Comparison of ENCODE assay signal across 9 cellular contexts in genomic region chr12:124675881-124676688, GRCh38.
DNase-seq lines count a peak whose midpoint lies in the region; ATAC-seq, FAIRE-seq and TF ChIP-seq lines count a peak whose summit lies in the region.
"Had no signal": no experiment of that assay in that cellular context is flagged by ENCODE, and none has a peak within 500 bp of the region (broad histone marks: within the 10 kb centered on the region; RNA-seq: fewer than 3 reads in every experiment).

No MANE protein-coding gene starts in this region.

- H3K27ac ChIP-seq in left lung (peak overlapping the region; percentile 42 to 66), subcutaneous abdominal adipose tissue (ENCODE audit: low read depth, low read length) (peak overlapping the region; percentile 61)

- peaks cover 0 to 12% (median 3%) of the 10 kb centered on the region in 5 experiments for H3K9me3 Mint-ChIP-seq in brain

- no peaks in the 10 kb centered on the region for H3K36me3 ChIP-seq in left lung
- no peaks in the 10 kb centered on the region for H3K36me3 ChIP-seq in subcutaneous abdominal adipose tissue (ENCODE audit: control insufficient read depth in 5 of 5, insufficient read depth in 5 of 5, low read length in 5 of 5)

- H3K4me1 Mint-ChIP-seq in brain, result peaks cover 54% of the 10 kb centered on the region

- peak overlapping the region in 3 of 5 experiments; percentile 94 to 98 (median 97) for H3K27ac Mint-ChIP-seq in brain

- no peak for TF ChIP-seq CTCF in brain (conservative IDR thresholded peaks at IDR 0.05)
- no peak for TF ChIP-seq CTCF in left lung (IDR thresholded peaks at IDR 0.05)

- no peak for FAIRE-seq in H54 (lab: Jason Lieb, UNC)

- H3K4me3 ChIP-seq in left lung (no peak overlapping the region), subcutaneous abdominal adipose tissue (ENCODE audit: low read depth in 1 of 5, low read length in 5 of 5) (peak overlapping the region in 3 of 5 donors; percentile 2 to 37 (median 5))

- intact Hi-C loops in left lung (cut with DNase I), result no loop called here

- H3K36me3 Mint-ChIP-seq in brain, result no peaks in the 10 kb centered on the region

- H3K27me3 ChIP-seq in left lung (no peaks in the 10 kb centered on the region), subcutaneous abdominal adipose tissue (ENCODE audit: control insufficient read depth in 5 of 5, insufficient read depth in 4 of 5, low read length in 5 of 5) (no peaks in the 10 kb centered on the region)

- H3K9me3 ChIP-seq in left lung, result no peaks in the 10 kb centered on the region
- H3K9me3 ChIP-seq in subcutaneous abdominal adipose tissue (ENCODE audit: control insufficient read depth in 5 of 5, low read length in 5 of 5), result no peaks in the 10 kb centered on the region

- H3K4me1 ChIP-seq in left lung, result peaks cover 9 to 38% of the 10 kb centered on the region in 2 donors
- peaks cover 12 to 61% (median 54%) of the 10 kb centered on the region in 5 donors for H3K4me1 ChIP-seq in subcutaneous abdominal adipose tissue (ENCODE audit: control insufficient read depth in 5 of 5, insufficient read depth in 5 of 5, low read length in 5 of 5)

- H3K9ac ChIP-seq in subcutaneous abdominal adipose tissue (ENCODE audit: low read length in 5 of 5), result peak overlapping the region in 3 of 5 donors; percentile 28 to 48 (median 45)

- peaks cover 13% of the 10 kb centered on the region for H3K27me3 Mint-ChIP-seq in brain

- peak; percentile 75 for TF ChIP-seq EP300 in Ishikawa (IDR thresholded peaks at IDR 0.05; ENCODE audit: borderline replicate concordance)

- no peak for DNase-seq in left lung
- no peak for DNase-seq in superior temporal gyrus (ENCODE audit: extremely low spot score)
- DNase-seq in H54 (ENCODE audit: insufficient read length, low spot score), result no peak
- DNase-seq: central memory CD4-positive, alpha-beta T cell had no signal

- TF ChIP-seq RAD21 in Ishikawa (IDR thresholded peaks at IDR 0.05; ENCODE audit: low read depth), result no peak

- ATAC-seq in left lung, result peak; percentile 31
- no peak for ATAC-seq in GM18907 (IDR thresholded peaks at IDR 0.05; ENCODE audit: unreplicated experiment)
- no peak for ATAC-seq in GM21360 (IDR thresholded peaks at IDR 0.05; ENCODE audit: unreplicated experiment)

- TF ChIP-seq POLR2A in H54 (IDR thresholded peaks at IDR 0.05; ENCODE audit: low read depth, low read length), result no peak

- H3K4me3 Mint-ChIP-seq in brain, result peak overlapping the region; percentile 20 to 82 (median 72)

TF ChIP-seq in Ishikawa, 13 proteins besides CTCF, POLR2A, EP300 and RAD21:
- no peak for TF ChIP-seq USF1 (IDR thresholded peaks at IDR 0.05)
- TF ChIP-seq CEBPB (IDR thresholded peaks at IDR 0.05), result no peak
- 0 out of 2 replicates have a peak, but pooled peaks have one; percentile 47 for TF ChIP-seq NFIC (IDR thresholded peaks at IDR 0.05)
- TF ChIP-seq YY1 (IDR thresholded peaks at IDR 0.05; ENCODE audit: low read depth), result no peak
- no peak for TF ChIP-seq CREB1 (IDR thresholded peaks at IDR 0.05; ENCODE audit: low read depth)
- TF ChIP-seq MAX (IDR thresholded peaks at IDR 0.05), result no peak
- no peak for TF ChIP-seq FOXM1 (IDR thresholded peaks at IDR 0.05; ENCODE audit: borderline replicate concordance, low read depth)
- TF ChIP-seq TCF12 (IDR thresholded peaks at IDR 0.05; ENCODE audit: low read depth), result peak; percentile 81
- TF ChIP-seq TAF1 (IDR thresholded peaks at IDR 0.05; ENCODE audit: low read depth), result no peak
- TF ChIP-seq EGR1 (IDR thresholded peaks at IDR 0.05), result no peak
- TF ChIP-seq REST (IDR thresholded peaks at IDR 0.05; ENCODE audit: low read depth), result no peak
- peak; percentile 61; the same call in 1 of the 2 replicates for TF ChIP-seq ZBTB7A (IDR thresholded peaks at IDR 0.05; ENCODE audit: low read depth)
- 0 out of 2 replicates have a peak, but pooled peaks have one; percentile 43 for TF ChIP-seq TEAD4 (IDR thresholded peaks at IDR 0.05)

Comparison
In these comparisons a context has a peak if more than half of its experiments do, and no peak if none do; other contexts are left out.
1. H3K4me3 ChIP-seq: peak in subcutaneous abdominal adipose tissue (3 of 5); none in left lung (0 of 2).